ENCODE assay signal across 9 cellular contexts in genomic region chr20:34302723-34303528, GRCh38. TPM values are rescaled to one million over a fixed set of nuclear protein-coding genes. Genes with fewer than 3 reads are reported as not detected.
DNase-seq lines count a peak whose midpoint lies in the region; ATAC-seq, FAIRE-seq and TF ChIP-seq lines count a peak whose summit lies in the region.
"Had no signal": no experiment of that assay in that cellular context is flagged by ENCODE, and none has a peak within 500 bp of the region (broad histone marks: within the 10 kb centered on the region; RNA-seq: fewer than 3 reads in every experiment).

Gene AHCY (minus strand): TSS chr20:34303355. CDS start chr20:34303270, 85 bp downstream.

- dilution Hi-C loops in keratinocyte (cut with MboI; ENCODE audit: extremely low pct_ligation_motif_present, low sequenced_read_pairs) = no loop called here

- peak within 1 kb of the TSS; percentile 90 for H3K27ac ChIP-seq in keratinocyte (ENCODE audit: control insufficient read depth, insufficient read depth, low read length)

- H2AFZ ChIP-seq in keratinocyte (ENCODE audit: control insufficient read depth, low read length) = peak within 1 kb of the TSS; percentile 83

- H4K20me1 ChIP-seq in keratinocyte (ENCODE audit: control insufficient read depth, extremely low read depth, insufficient read depth, low read length) = peaks cover 20% of the 10 kb centered on the region

- peak within 1 kb of the TSS; percentile 87 for H3K4me2 ChIP-seq in keratinocyte (ENCODE audit: control insufficient read depth, extremely low read depth, insufficient read depth, low read depth, low read length)

- peaks cover 9 to 22% of the 10 kb centered on the region in 2 experiments for H3K36me3 ChIP-seq in keratinocyte (ENCODE audit: control insufficient read depth in 2 of 2, extremely low read depth in 1 of 2, insufficient read depth in 2 of 2, low read length in 2 of 2)

- peak; percentile 84 for DNase-seq in AG09309 (ENCODE audit: low read depth)
- DNase-seq in NCI-H446 (lab: John Stamatoyannopoulos, UW) = peak; percentile 94 to 97
- DNase-seq in cerebellar cortex (ENCODE audit: low spot score) = peak; percentile 96
- DNase-seq in keratinocyte (ENCODE audit: low read depth, low spot score) = peak; percentile 85
- DNase-seq in stimulated activated CD4-positive, alpha-beta T cell treated with anti-CD3 and anti-CD28 coated beads, Interleukin-15, amount 100 ng/mL, for 1 hour (ENCODE audit: low read depth in 1 of 2, low spot score in 1 of 2) = peak; percentile 80 to 87

- ATAC-seq in GM19025 (IDR thresholded peaks at IDR 0.05; ENCODE audit: low read depth, unreplicated experiment) (peak; percentile 83), HG03342 (IDR thresholded peaks at IDR 0.05; ENCODE audit: unreplicated experiment) (peak; percentile 85)
- peak; percentile 95 to 96 for ATAC-seq in activated CD4-positive, CD25-positive, alpha-beta regulatory T cell treated with anti-CD3 and anti-CD28 coated beads, Interleukin-2, amount 50 U/mL, for 24 hours

- peak within 1 kb of the TSS; percentile 98 for H3K9ac ChIP-seq in keratinocyte (ENCODE audit: control insufficient read depth, extremely low read depth, insufficient read depth, low read length)

- H3K4me3 ChIP-seq in AG09309 (ENCODE audit: control insufficient read depth, low read depth, low read length) (peak within 1 kb of the TSS; percentile 79), keratinocyte (ENCODE audit: control insufficient read depth in 2 of 3, extremely low read depth in 1 of 3, insufficient read depth in 2 of 3, low read depth in 1 of 3, low read length in 3 of 3) (peak within 1 kb of the TSS; percentile 78 to 93 (median 92))

- peaks cover 46% of the 10 kb centered on the region for H3K79me2 ChIP-seq in keratinocyte (ENCODE audit: control insufficient read depth, insufficient read depth, low read length)

- H3K4me1 ChIP-seq in keratinocyte (ENCODE audit: control insufficient read depth, extremely low read depth, insufficient read depth, low read length) = peaks cover 36% of the 10 kb centered on the region

- H3K27me3 ChIP-seq in keratinocyte (ENCODE audit: control insufficient read depth, extremely low read depth, insufficient read depth, low read length) = no peaks in the 10 kb centered on the region

- no peaks in the 10 kb centered on the region for H3K9me1 ChIP-seq in keratinocyte (ENCODE audit: control insufficient read depth, extremely low read depth, insufficient read depth, low read length)

- TF ChIP-seq CTCF in AG09309 (IDR thresholded peaks at IDR 0.05; ENCODE audit: control insufficient read depth, insufficient read depth, low read depth, low read length, missing control alignments) = no peak
- no peak for TF ChIP-seq CTCF in keratinocyte (optimal IDR thresholded peaks at IDR 0.05 in 1 of 3, IDR thresholded peaks at IDR 0.05 in 1 of 3, conservative IDR thresholded peaks at IDR 0.05 in 1 of 3; ENCODE audit: extremely low read depth in 1 of 3, insufficient read depth in 2 of 3, low read length in 3 of 3)

- H3K9me3 ChIP-seq in keratinocyte (ENCODE audit: control insufficient read depth, low read depth, low read length) = no peaks in the 10 kb centered on the region

- peak; percentile 80 for FAIRE-seq in keratinocyte (lab: Jason Lieb, UNC)
- FAIRE-seq: TTC549 had no signal

RNA-seq across cellular contexts. Expression of gene AHCY, which starts in this region (rescaled TPM):
- polyA plus RNA-seq in keratinocyte = 320 to 367 TPM (median 348 TPM) in 3 replicates
- polyA plus RNA-seq in keratinocyte (2011; ENCODE audit: low read depth) = 90.5 TPM
- 297 and 432 TPM in 2 replicates for polyA plus RNA-seq in keratinocyte (2011; cell fraction: cytosol; rRNA removed)
- 222 and 232 TPM in 2 replicates for polyA plus RNA-seq in keratinocyte (2011; cell fraction: nucleus; rRNA removed)
- polyA plus RNA-seq in keratinocyte (2012; ENCODE audit: low replicate concordance) = 128 and 274 TPM in 2 replicates
- polyA minus RNA-seq in keratinocyte = 628 to 681 TPM (median 664 TPM) in 3 replicates
- 518 TPM for polyA minus RNA-seq in keratinocyte (2011; cell fraction: cytosol; rRNA and poly(A)+ RNA removed)
- 182 and 188 TPM in 2 replicates for polyA minus RNA-seq in keratinocyte (2011; cell fraction: nucleus; rRNA and poly(A)+ RNA removed)

Comparison
In these comparisons a context has a peak if more than half of its experiments do, and no peak if none do; other contexts are left out.
1. Peak in every context shown above with its lines: DNase-seq, ATAC-seq, H3K4me3 ChIP-seq and H3K27ac ChIP-seq.